In genomic region chr19:29439021-29439420, GRCh38 we compare ENCODE assay signal across 31 cellular contexts.
"Had no signal": no experiment of that assay in that cellular context is flagged by ENCODE, and none has a peak within 500 bp of the region (broad histone marks: within the 10 kb centered on the region; RNA-seq: fewer than 3 reads in every experiment).

No MANE protein-coding gene starts in this region.

- H3K36me3 ChIP-seq: adrenal gland, ascending aorta, brain microvascular endothelial cell, breast epithelium, cardiac muscle cell had no signal

- H3K27me3 ChIP-seq: adrenal gland, ascending aorta, body of pancreas, brain microvascular endothelial cell, cardiac muscle cell had no signal

- H3K9me3 ChIP-seq: adrenal gland, ascending aorta had no signal

- H3K4me1 ChIP-seq: adrenal gland, ascending aorta, body of pancreas, breast epithelium had no signal

- DNase-seq: activated effector memory CD4-positive, alpha-beta T cell treated with Interleukin-2 at 50 U/mL for 16 hours; activated gamma-delta T cell; activated gamma-delta T cell treated with Interleukin-2 at 50 U/mL for 16 hours; activated naive CD4-positive, alpha-beta T cell; activated naive CD4-positive, alpha-beta T cell treated with anti-CD3 and anti-CD28 coated beads for 36 hours; activated naive CD4-positive, alpha-beta T cell treated with anti-CD3 and anti-CD28 coated beads, Interleukin-2, amount 10 ng/mL, durations not matched to agents 7 days and 5 days; activated naive CD4-positive, alpha-beta T cell treated with anti-CD3 and anti-CD28 coated beads, Interleukin-2, amount 50 U/mL, for 16 hours; activated naive CD4-positive, alpha-beta T cell treated with Interleukin-2 at 50 U/mL for 16 hours; activated naive CD8-positive, alpha-beta T cell treated with anti-CD3 and anti-CD28 coated beads for 36 hours; activated naive CD8-positive, alpha-beta T cell treated with anti-CD3 and anti-CD28 coated beads, Interleukin-2, amount 10 ng/mL, durations not matched to agents 7 days and 5 days; activated naive CD8-positive, alpha-beta T cell treated with anti-CD3 and anti-CD28 coated beads, Interleukin-2, amount 50 U/mL, for 24 hours; activated T-cell treated with anti-CD3 and anti-CD28 coated beads, Interleukin-2, amount 50 U/mL, for 1 hour; activated T-cell treated with anti-CD3 and anti-CD28 coated beads, Interleukin-2, amount 50 U/mL, for 24 hours; activated T-cell treated with anti-CD3 and anti-CD28 coated beads, Interleukin-2, amount 50 U/mL, for 4 hours; activated T-cell treated with anti-CD3 and anti-CD28 coated beads, Interleukin-2, amount 50 U/mL, for 48 hours; activated T-cell treated with anti-CD3 and anti-CD28 coated beads, Interleukin-2, amount 50 U/mL, for 72 hours; adrenal gland; amniotic stem cell; amygdala; anterior cingulate cortex; aorta; body of pancreas; brain microvascular endothelial cell; caudate nucleus; central memory CD4-positive, alpha-beta T cell; cerebellar nuclear complex had no signal

- ATAC-seq: activated naive CD4-positive, alpha-beta T cell treated with anti-CD3 and anti-CD28 coated beads, Interleukin-2, amount 50 U/mL, for 72 hours; activated naive CD8-positive, alpha-beta T cell treated with anti-CD3 and anti-CD28 coated beads, Interleukin-2, amount 50 U/mL, for 24 hours; activated T-cell treated with anti-CD3 and anti-CD28 coated beads, Interleukin-2, amount 50 U/mL, for 4 hours; activated T-cell treated with anti-CD3 and anti-CD28 coated beads, Interleukin-2, amount 50 U/mL, for 72 hours; activated T-helper 17 cell treated with anti-CD3 and anti-CD28 coated beads, Interleukin-2, amount 50 U/mL, for 72 hours; body of pancreas had no signal

- H3K27ac ChIP-seq: adrenal gland, ascending aorta, body of pancreas, brain microvascular endothelial cell, breast epithelium, cardiac muscle cell had no signal

- H3K4me3 ChIP-seq: adrenal gland, ascending aorta, body of pancreas, breast epithelium, cardiac muscle cell had no signal
